9 cellular contexts compared by ENCODE assay signal in genomic region chr9:134055981-134056461, GRCh38. TPM values are rescaled to one million over a fixed set of nuclear protein-coding genes. Genes with fewer than 3 reads are reported as not detected.
DNase-seq lines count a peak whose midpoint lies in the region; ATAC-seq and TF ChIP-seq lines count a peak whose summit lies in the region.
"Had no signal": no experiment of that assay in that cellular context is flagged by ENCODE, and none has a peak within 500 bp of the region (broad histone marks: within the 10 kb centered on the region; RNA-seq: fewer than 3 reads in every experiment).

No MANE protein-coding gene starts in this region.

- peak overlapping the region; percentile 15 for H3K4me3 ChIP-seq in left ventricle myocardium inferior
- H3K4me3 ChIP-seq in skeletal muscle tissue (ENCODE audit: low read length in 3 of 3): peak overlapping the region in 2 of 3 donors; percentile 59 to 60
- H3K4me3 ChIP-seq: SJSA1 had no signal

- H3K27me3 ChIP-seq in left ventricle myocardium inferior (ENCODE audit: low read depth) (no peaks in the 10 kb centered on the region), skeletal muscle tissue (ENCODE audit: control insufficient read depth in 3 of 3, insufficient read depth in 3 of 3, low read length in 3 of 3) (no peaks in the 10 kb centered on the region)
- H3K27me3 ChIP-seq: SJSA1 had no signal

- H3K4me1 ChIP-seq in left ventricle myocardium inferior (peaks cover 63% of the 10 kb centered on the region), skeletal muscle tissue (ENCODE audit: control insufficient read depth in 3 of 3, insufficient read depth in 3 of 3, low read length in 3 of 3) (peaks cover 77 to 87% (median 80%) of the 10 kb centered on the region in 3 donors)
- H3K4me1 ChIP-seq: SJSA1 had no signal

- TF ChIP-seq CTCF in left ventricle myocardium inferior (IDR thresholded peaks at IDR 0.05; ENCODE audit: borderline replicate concordance): no peak

- H3K27ac ChIP-seq in left ventricle myocardium inferior (replicated peaks) (peak overlapping the region; percentile 11), skeletal muscle tissue (ENCODE audit: low read depth, low read length) (peak overlapping the region; percentile 63)
- H3K27ac ChIP-seq: SJSA1 had no signal

- intact Hi-C loops in left ventricle myocardium inferior (cut with micrococcal nuclease): no loop called here

- H3K36me3 ChIP-seq in left ventricle myocardium inferior (peaks cover 23% of the 10 kb centered on the region), skeletal muscle tissue (ENCODE audit: control insufficient read depth in 3 of 3, insufficient read depth in 3 of 3, low read length in 3 of 3) (peaks cover 18 to 19% (median 18%) of the 10 kb centered on the region in 3 donors)

- DNase-seq in GM04503 (ENCODE audit: low read depth) (peak; percentile 56), anterior cingulate cortex (lab: John Stamatoyannopoulos, UW) (peak in 50 of 58 donors; percentile 11 to 81 (median 61)), left ventricle myocardium inferior (peak; percentile 77), NCI-H1436 treated with DMSO at 0.1 percent for 48 hours (lab: John Stamatoyannopoulos, UW) (no peak)
- DNase-seq in NK-92 treated with Interleukin-12 subunit alpha and Interleukin-12 subunit beta, amount 100 ng/mL, for 24 hours (lab: John Stamatoyannopoulos, UW): no peak

- H3K9me3 ChIP-seq in left ventricle myocardium inferior (replicated peaks): no peaks in the 10 kb centered on the region
- no peaks in the 10 kb centered on the region for H3K9me3 ChIP-seq in skeletal muscle tissue (ENCODE audit: control insufficient read depth in 3 of 3, low read length in 3 of 3)
- H3K9me3 ChIP-seq: SJSA1 had no signal

- no peak for ATAC-seq in GM21717 (IDR thresholded peaks at IDR 0.05; ENCODE audit: unreplicated experiment)
- ATAC-seq in HG03097 (IDR thresholded peaks at IDR 0.05; ENCODE audit: low FRiP score, unreplicated experiment): no peak

- H3K9ac ChIP-seq in skeletal muscle tissue (ENCODE audit: low read depth in 1 of 3, low read length in 3 of 3): peak overlapping the region; percentile 24 to 79 (median 66)

RNA-seq across cellular contexts. Expression of gene BRD3, which starts 11.8 kb away (rescaled TPM):
- total RNA-seq in left ventricle myocardium inferior (24.7 TPM), skeletal muscle tissue (20.9 TPM)

RNA-seq across cellular contexts. Expression of gene BRD3OS, which starts 30.7 kb away (rescaled TPM):
- total RNA-seq in left ventricle myocardium inferior: 5.7 TPM
- total RNA-seq in skeletal muscle tissue: 3.7 TPM

Comparison
In these comparisons a context has a peak if more than half of its experiments do, and no peak if none do; other contexts are left out.
1. DNase-seq: peak in GM04503 (single experiment), anterior cingulate cortex (50 of 58) and left ventricle myocardium inferior (single experiment); none in NCI-H1436 treated with DMSO at 0.1 percent for 48 hours (single experiment) and NK-92 treated with Interleukin-12 subunit alpha and Interleukin-12 subunit beta, amount 100 ng/mL, for 24 hours (single experiment).